10 cellular contexts compared by ENCODE assay signal in genomic region chr1:205199090-205199930, GRCh38. TPM values are rescaled to one million over a fixed set of nuclear protein-coding genes. Genes with fewer than 3 reads are reported as not detected.
DNase-seq lines count a peak whose midpoint lies in the region; ATAC-seq and TF ChIP-seq lines count a peak whose summit lies in the region.
"Had no signal": no experiment of that assay in that cellular context is flagged by ENCODE, and none has a peak within 500 bp of the region (broad histone marks: within the 10 kb centered on the region; RNA-seq: fewer than 3 reads in every experiment).

No MANE protein-coding gene starts in this region.

- H3K79me1 ChIP-seq in H9 (ENCODE audit: insufficient read depth, low read depth, low read length, poor library complexity, severe bottlenecking): peaks cover 3% of the 10 kb centered on the region

- no peak overlapping the region for H2BK20ac ChIP-seq in H9 (ENCODE audit: low read depth, low read length, poor library complexity, severe bottlenecking)

- H3K4me3 Mint-ChIP-seq in H9: no peak overlapping the region; a peak in 1 of 5 replicates
- H3K4me3 Mint-ChIP-seq in activated CD4-positive, alpha-beta T cell treated with anti-CD3 and anti-CD28 coated beads, Interleukin-2, amount 10 ng/mL, durations not matched to agents 24 days and 14 days: peak overlapping the region; percentile 66
- no peak overlapping the region for H3K4me3 Mint-ChIP-seq in glutamatergic neuron (ENCODE audit: unreplicated experiment)
- no peak overlapping the region for H3K4me3 Mint-ChIP-seq in CD14-positive monocyte

- H3K23ac ChIP-seq in H9 (ENCODE audit: insufficient read length, low read depth, low read length): no peak overlapping the region

- H3K23me2 ChIP-seq in H9 (ENCODE audit: insufficient read length, low read depth, low read length, poor library complexity, severe bottlenecking): no peaks in the 10 kb centered on the region

- no peak overlapping the region for H3T11ph ChIP-seq in H9 (ENCODE audit: low read length)

- no peak overlapping the region for H2BK120ac ChIP-seq in H9 (ENCODE audit: low read depth, low read length, poor library complexity, severe bottlenecking)

- H3K27me3 ChIP-seq in H9 (ENCODE audit: insufficient read depth, low read length): no peaks in the 10 kb centered on the region
- H3K27me3 ChIP-seq: neutrophil had no signal

- intact Hi-C loops in activated CD4-positive, alpha-beta T cell treated with anti-CD3 and anti-CD28 coated beads, Interleukin-2, amount 10 ng/mL, durations not matched to agents 24 days and 14 days (cut with micrococcal nuclease): loop anchor here (1.0 to 2.0 kb wide), 6 partner anchors 12 to 87 kb away; partner anchors contain the start of gene DSTYK
- intact Hi-C loops in posterior vena cava (cut with DNase I): no loop called here
- intact Hi-C loops in CD14-positive monocyte (cut with micrococcal nuclease): loop anchor here in 1 of 2 donors (10.0 kb wide), 1 partner anchor 45 kb away; no protein-coding TSS in a partner anchor

- no peak overlapping the region for H4K5ac ChIP-seq in H9 (ENCODE audit: insufficient read length, low read depth, low read length)

- DNase-seq in H9 (no peak), epidermal melanocyte (ENCODE audit: insufficient read length, low spot score) (peak; percentile 52), posterior vena cava (ENCODE audit: low spot score) (no peak), glutamatergic neuron (no peak), CD14-positive monocyte (ENCODE audit: low spot score) (no peak)
- DNase-seq in activated CD4-positive, alpha-beta T cell treated with anti-CD3 and anti-CD28 coated beads, Interleukin-2, amount 10 ng/mL, durations not matched to agents 24 days and 14 days: peak; percentile 78
- peak; percentile 61 for DNase-seq in stimulated activated CD4-positive, alpha-beta T cell treated with anti-CD3 and anti-CD28 coated beads, Interleukin-4, amount 100 ng/mL, for 24 hours
- DNase-seq: NCI-H510A had no signal

- H3K4me1 ChIP-seq in H9 (ENCODE audit: insufficient read depth, low read length): peaks cover 11% of the 10 kb centered on the region; the same call in 1 of the 2 replicates

- H3K27ac ChIP-seq in H9 (ENCODE audit: insufficient read length, low read depth, low read length): no peak overlapping the region
- H3K27ac ChIP-seq: neutrophil had no signal

- WGBS in H9 (ENCODE audit: extremely low coverage, insufficient read length, low lambda C conversion rate): no CpG with 5 or more reads among the region's 9 CpGs

- no peak overlapping the region for H2AK5ac ChIP-seq in H9 (ENCODE audit: insufficient read length, low read length)

- H3K27me3 Mint-ChIP-seq in H9 (ENCODE audit: low read depth) (no peaks in the 10 kb centered on the region; the same call in 1 of the 2 replicates), glutamatergic neuron (ENCODE audit: unreplicated experiment) (no peaks in the 10 kb centered on the region), CD14-positive monocyte (ENCODE audit: low read depth in 3 of 3) (no peaks in the 10 kb centered on the region)
- no peaks in the 10 kb centered on the region for H3K27me3 Mint-ChIP-seq in activated CD4-positive, alpha-beta T cell treated with anti-CD3 and anti-CD28 coated beads, Interleukin-2, amount 10 ng/mL, durations not matched to agents 24 days and 14 days

- no peak overlapping the region for H3K4ac ChIP-seq in H9 (ENCODE audit: low read depth, low read length)

- no peak for ATAC-seq in GM19023 (IDR thresholded peaks at IDR 0.05; ENCODE audit: unreplicated experiment)

- no peak overlapping the region for H4K91ac ChIP-seq in H9 (ENCODE audit: insufficient read length, low read depth, low read length)

- no peak overlapping the region for H2BK12ac ChIP-seq in H9 (ENCODE audit: insufficient read length, low read depth, low read length)

- H3K36me3 Mint-ChIP-seq in H9 (ENCODE audit: insufficient read depth in 1 of 3, low read depth in 3 of 3): peaks cover 0 to 2% (median 0%) of the 10 kb centered on the region in 3 experiments; a peak in 1 of 7 replicates
- H3K36me3 Mint-ChIP-seq in activated CD4-positive, alpha-beta T cell treated with anti-CD3 and anti-CD28 coated beads, Interleukin-2, amount 10 ng/mL, durations not matched to agents 24 days and 14 days (ENCODE audit: low read depth): peaks cover 34% of the 10 kb centered on the region
- no peaks in the 10 kb centered on the region for H3K36me3 Mint-ChIP-seq in glutamatergic neuron (ENCODE audit: unreplicated experiment)
- H3K36me3 Mint-ChIP-seq in CD14-positive monocyte: peaks cover 14 to 20% of the 10 kb centered on the region in 2 donors

- H2AFZ ChIP-seq in H9 (ENCODE audit: low read length): no peak overlapping the region

- no peak overlapping the region for H3K18ac ChIP-seq in H9 (ENCODE audit: insufficient read length, low read depth, low read length)

- peaks cover 3% of the 10 kb centered on the region; the same call in 1 of the 2 replicates for H3K79me2 ChIP-seq in H9 (ENCODE audit: insufficient read depth, low read length)

- no peak overlapping the region for H3K9ac ChIP-seq in H9 (ENCODE audit: extremely low read depth, insufficient read length, low read length)

- peak overlapping the region in 2 of 3 experiments; percentile 10 to 56; a peak in 2 of 7 replicates for H3K27ac Mint-ChIP-seq in H9
- peak overlapping the region; percentile 85 for H3K27ac Mint-ChIP-seq in activated CD4-positive, alpha-beta T cell treated with anti-CD3 and anti-CD28 coated beads, Interleukin-2, amount 10 ng/mL, durations not matched to agents 24 days and 14 days
- no peak overlapping the region for H3K27ac Mint-ChIP-seq in glutamatergic neuron (ENCODE audit: unreplicated experiment)
- H3K27ac Mint-ChIP-seq in CD14-positive monocyte: peak overlapping the region in 1 of 7 donors; percentile 65

- H3K9me3 Mint-ChIP-seq in H9 (no peaks in the 10 kb centered on the region), glutamatergic neuron (ENCODE audit: unreplicated experiment) (no peaks in the 10 kb centered on the region), CD14-positive monocyte (no peaks in the 10 kb centered on the region)
- no peaks in the 10 kb centered on the region for H3K9me3 Mint-ChIP-seq in activated CD4-positive, alpha-beta T cell treated with anti-CD3 and anti-CD28 coated beads, Interleukin-2, amount 10 ng/mL, durations not matched to agents 24 days and 14 days

- H2BK15ac ChIP-seq in H9 (ENCODE audit: low read depth, low read length): no peak overlapping the region

- H4K20me1 ChIP-seq in H9 (ENCODE audit: control insufficient read depth, insufficient read depth, insufficient read length): no peaks in the 10 kb centered on the region

- H3K4me1 Mint-ChIP-seq in H9: peaks cover 19 to 46% of the 10 kb centered on the region in 2 experiments
- peaks cover 50% of the 10 kb centered on the region for H3K4me1 Mint-ChIP-seq in activated CD4-positive, alpha-beta T cell treated with anti-CD3 and anti-CD28 coated beads, Interleukin-2, amount 10 ng/mL, durations not matched to agents 24 days and 14 days
- H3K4me1 Mint-ChIP-seq in glutamatergic neuron (ENCODE audit: low read depth, unreplicated experiment): peaks cover 17% of the 10 kb centered on the region
- peaks cover 14% of the 10 kb centered on the region for H3K4me1 Mint-ChIP-seq in CD14-positive monocyte

- no peak overlapping the region for H2BK5ac ChIP-seq in H9 (ENCODE audit: insufficient read length, low read length)

- no peaks in the 10 kb centered on the region for H3K9me3 ChIP-seq in H9 (ENCODE audit: control insufficient read depth, low read depth, low read length)
- H3K9me3 ChIP-seq: neutrophil had no signal

- no peak overlapping the region for H3K56ac ChIP-seq in H9 (ENCODE audit: insufficient read length, low read depth, low read length)

- no peak overlapping the region for H4K8ac ChIP-seq in H9 (replicated peaks; ENCODE audit: insufficient read length, low read depth, low read length)

- no peak overlapping the region for H3K14ac ChIP-seq in H9 (ENCODE audit: insufficient read depth, low read length)

- TF ChIP-seq CTCF in H9 (conservative IDR thresholded peaks at IDR 0.05): no peak
- no peak for TF ChIP-seq CTCF in glutamatergic neuron (IDR thresholded peaks at IDR 0.05; ENCODE audit: partially characterized antibody, unreplicated experiment)
- TF ChIP-seq CTCF in CD14-positive monocyte (IDR thresholded peaks at IDR 0.05): no peak

- H3K4me2 ChIP-seq in H9 (ENCODE audit: insufficient read depth, insufficient read length, low read length): no peak overlapping the region

RNA-seq across cellular contexts. Expression of gene DSTYK, which starts 12.2 kb away (rescaled TPM):
- total RNA-seq in H9 (2021): 7.7 and 8.5 TPM in 2 replicates
- 26.7 and 27.6 TPM in 2 replicates for total RNA-seq in activated CD4-positive, alpha-beta T cell treated with anti-CD3 and anti-CD28 coated beads, Interleukin-2, amount 10 ng/mL, durations not matched to agents 24 days and 14 days
- 10 to 100 TPM; 10.9 to 11.9 TPM for total RNA-seq in posterior vena cava
- total RNA-seq in glutamatergic neuron (ENCODE audit: unreplicated experiment): 9.2 TPM
- 1 to 10 TPM; 2.9 to 3.8 TPM for polyA plus RNA-seq in CD14-positive monocyte

RNA-seq across cellular contexts. Expression of gene TMCC2, which starts 28.4 kb away (rescaled TPM):
- total RNA-seq in H9 (2021) (11.3 and 11.7 TPM in 2 replicates), posterior vena cava (1 to 10 TPM; 4.1 to 4.6 TPM), glutamatergic neuron (ENCODE audit: unreplicated experiment) (80.1 TPM)
- 19.9 and 20.9 TPM in 2 replicates for total RNA-seq in activated CD4-positive, alpha-beta T cell treated with anti-CD3 and anti-CD28 coated beads, Interleukin-2, amount 10 ng/mL, durations not matched to agents 24 days and 14 days
- polyA plus RNA-seq in CD14-positive monocyte: under 1 TPM in 1 of 2 donors, not detected in 1; 0.27 TPM

Comparison
In these comparisons a context has a peak if more than half of its experiments do, and no peak if none do; other contexts are left out.
1. DNase-seq: peak in activated CD4-positive, alpha-beta T cell treated with anti-CD3 and anti-CD28 coated beads, Interleukin-2, amount 10 ng/mL, durations not matched to agents 24 days and 14 days (single experiment), epidermal melanocyte (single experiment) and stimulated activated CD4-positive, alpha-beta T cell treated with anti-CD3 and anti-CD28 coated beads, Interleukin-4, amount 100 ng/mL, for 24 hours (single experiment); none in H9 (single experiment), posterior vena cava (single experiment), glutamatergic neuron (single experiment) and CD14-positive monocyte (single experiment).